16 cellular contexts compared by ENCODE assay signal in genomic region chr11:76155455-76156232, GRCh38. TPM values are rescaled to one million over a fixed set of nuclear protein-coding genes. Genes with fewer than 3 reads are reported as not detected.
A peak's percentile ranks its signal among the peaks of the same experiment; 100 is the strongest.
DNase-seq lines count a peak whose midpoint lies in the region; ATAC-seq and TF ChIP-seq lines count a peak whose summit lies in the region.
"Had no signal": no experiment of that assay in that cellular context is flagged by ENCODE, and none has a peak within 500 bp of the region (broad histone marks: within the 10 kb centered on the region; RNA-seq: fewer than 3 reads in every experiment).

No MANE protein-coding gene starts in this region.

- H3K27me3 ChIP-seq in BE2C (no peaks in the 10 kb centered on the region), osteoblast (ENCODE audit: insufficient read depth, low read length) (peaks cover 11% of the 10 kb centered on the region)

- H3K9me3 ChIP-seq in BE2C (no peaks in the 10 kb centered on the region), osteoblast (ENCODE audit: low read depth, low read length) (no peaks in the 10 kb centered on the region)

- H4K20me1 ChIP-seq in osteoblast (ENCODE audit: insufficient read depth, low read length) = no peaks in the 10 kb centered on the region

- H3K4me3 ChIP-seq in BE2C (ENCODE audit: low read depth, low read length) (no peak overlapping the region), osteoblast (ENCODE audit: insufficient read depth, low read length) (no peak overlapping the region)
- H3K4me3 ChIP-seq: PC-9 had no signal

- ATAC-seq in GM19397 (IDR thresholded peaks at IDR 0.05; ENCODE audit: unreplicated experiment) = no peak

- H3K79me2 ChIP-seq in osteoblast (ENCODE audit: insufficient read depth, low read length) = no peaks in the 10 kb centered on the region

- TF ChIP-seq CTCF in BE2C (IDR thresholded peaks at IDR 0.05; ENCODE audit: low read depth, low read length) = no peak
- TF ChIP-seq CTCF in osteoblast (IDR thresholded peaks at IDR 0.05; ENCODE audit: extremely low read depth, low read depth, low read length) = no peak

- H3K4me1 ChIP-seq in BE2C (peaks cover 36% of the 10 kb centered on the region), osteoblast (ENCODE audit: insufficient read depth, low read length) (peaks cover 3% of the 10 kb centered on the region)

- H3K27ac ChIP-seq in osteoblast (ENCODE audit: low read depth, low read length) = no peak overlapping the region
- H3K27ac ChIP-seq: PC-9, RWPE1 had no signal

- DNase-seq in BE2C = peak; percentile 71
- peak; percentile 72 for DNase-seq in ELF-1 (ENCODE audit: low read depth, low spot score)
- peak; percentile 21 for DNase-seq in dermis blood vessel endothelial cell
- peak; percentile 53 for DNase-seq in osteoblast (ENCODE audit: insufficient read length, low spot score, missing footprints)
- DNase-seq in DMS53 treated with DMSO at 0.1 percent for 48 hours (lab: John Stamatoyannopoulos, UW; ENCODE audit: unreplicated experiment) = no peak
- no peak for DNase-seq in NCI-H526 treated with DMSO at 0.1 percent for 48 hours (lab: John Stamatoyannopoulos, UW)
- DNase-seq: Calu3, EL, KBM-7, NCI-H1105 treated with DMSO at 0.1 percent for 48 hours, NCI-H187, NCI-H2227 treated with DMSO at 0.1 percent for 48 hours, NCI-H510A treated with DMSO at 0.1 percent for 48 hours, PC-9 had no signal

- H3K36me3 ChIP-seq in BE2C (no peaks in the 10 kb centered on the region), osteoblast (ENCODE audit: insufficient read depth, low read length) (no peaks in the 10 kb centered on the region)

- no peak overlapping the region for H2AFZ ChIP-seq in osteoblast (ENCODE audit: low read length)
- H2AFZ ChIP-seq: PC-9 had no signal

- H3K4me2 ChIP-seq in osteoblast (ENCODE audit: insufficient read depth, low read length) = no peak overlapping the region
- H3K4me2 ChIP-seq: PC-9 had no signal

RNA-seq across cellular contexts. Expression of gene WNT11, which starts 50.7 kb away (rescaled TPM):
- polyA plus RNA-seq in BE2C (2012; ENCODE audit: insufficient read depth, insufficient read length, low read depth) = 1.8 TPM
- total RNA-seq in dermis blood vessel endothelial cell (0.09 TPM in 1 of 2 replicates, not detected in the other), osteoblast (under 0.01 and 0.36 TPM in 2 replicates)
- total RNA-seq: Calu3, PC-9 had no signal

Comparison
In these comparisons a context has a peak if more than half of its experiments do, and no peak if none do; other contexts are left out.
1. DNase-seq: peak in BE2C (single experiment), ELF-1 (single experiment), dermis blood vessel endothelial cell (single experiment) and osteoblast (single experiment); none in DMS53 treated with DMSO at 0.1 percent for 48 hours (single experiment) and NCI-H526 treated with DMSO at 0.1 percent for 48 hours (single experiment).